In genomic region chr6:116268589-116269293, GRCh38 we compare ENCODE assay signal across 8 cellular contexts. TPM values are rescaled to one million over a fixed set of nuclear protein-coding genes. Genes with fewer than 3 reads are reported as not detected.
A peak's percentile ranks its signal among the peaks of the same experiment; 100 is the strongest.
DNase-seq lines count a peak whose midpoint lies in the region; ATAC-seq, FAIRE-seq and TF ChIP-seq lines count a peak whose summit lies in the region.

No MANE protein-coding gene starts in this region.

- FAIRE-seq in A204.1 (lab: Jason Lieb, UNC) (peak; percentile 98), endothelial cell of umbilical vein (lab: Jason Lieb, UNC) (peak; percentile 83)

- intact Hi-C loops in endothelial cell of umbilical vein (cut with micrococcal nuclease) = loop anchor here (1.0 to 5.0 kb wide), 5 partner anchors 50 to 699 kb away; no protein-coding TSS in a partner anchor

- no peaks in the 10 kb centered on the region for H3K27me3 Mint-ChIP-seq in naive B cell

- H3K4me1 ChIP-seq in MM.1S (ENCODE audit: low read length) = no peaks in the 10 kb centered on the region
- no peaks in the 10 kb centered on the region for H3K4me1 ChIP-seq in endothelial cell of umbilical vein (ENCODE audit: control insufficient read depth, extremely low read depth, insufficient read depth, low read length)

- CTCF ChIA-PET in HEK293T (lab: Yijun Ruan, JAX) (interaction anchor here (0.6 to 1.8 kb wide), 25 partner anchors 9 to 503 kb away, joined by 3 to 29 read pairs (median 4); partner anchors contain the start of genes CALHM4, RWDD1, TSPYL1 and TSPYL4), endothelial cell of umbilical vein (lab: Charles Lee) (interaction anchor here (0.7 to 7.7 kb wide), 62 partner anchors 8 to 700 kb away, joined by 3 to 170 read pairs (median 5); partner anchors contain the start of genes CALHM4, CALHM5, DSE and FAM162B)

- no TSS peak for BruUV-seq in endothelial cell of umbilical vein (replicated peaks; lab: Mats Ljungman, UMichigan)

- H3K9me1 ChIP-seq in endothelial cell of umbilical vein (replicated peaks; ENCODE audit: control insufficient read depth, extremely low read depth, insufficient read depth, low read length) = no peaks in the 10 kb centered on the region

- H3K27ac ChIP-seq in MM.1S (ENCODE audit: low read length) = no peak overlapping the region
- no peak overlapping the region for H3K27ac ChIP-seq in endothelial cell of umbilical vein (ENCODE audit: insufficient read depth, low read depth, low read length)

- H3K36me3 ChIP-seq in MM.1S (replicated peaks; ENCODE audit: insufficient read depth, low read length) = no peaks in the 10 kb centered on the region
- no peaks in the 10 kb centered on the region for H3K36me3 ChIP-seq in endothelial cell of umbilical vein (ENCODE audit: control insufficient read depth in 2 of 2, extremely low read depth in 1 of 2, insufficient read depth in 2 of 2, low read length in 2 of 2)

- DNase-seq in GM12864 (ENCODE audit: low read depth) = peak; percentile 42
- DNase-seq in HEK293T (ENCODE audit: extremely low spot score) = peak; percentile 65
- peak; percentile 77 for DNase-seq in MM.1S
- DNase-seq in SHP77 (lab: John Stamatoyannopoulos, UW) = peak; percentile 64 to 72
- peak; percentile 82 for DNase-seq in endothelial cell of umbilical vein (ENCODE audit: low read depth, low spot score)
- DNase-seq in naive B cell = peak; percentile 30
- DNase-seq in NK-92 (lab: John Stamatoyannopoulos, UW; ENCODE audit: unreplicated experiment) = no peak

- TF ChIP-seq POLR2A in endothelial cell of umbilical vein (IDR thresholded peaks at IDR 0.05; ENCODE audit: low read depth, low read length) = no peak

- H4K20me1 ChIP-seq in MM.1S (ENCODE audit: insufficient read depth, low read length) (no peaks in the 10 kb centered on the region), endothelial cell of umbilical vein (replicated peaks; ENCODE audit: control insufficient read depth, extremely low read depth, insufficient read depth, low read length) (no peaks in the 10 kb centered on the region)

- H3K36me3 Mint-ChIP-seq in naive B cell = peaks cover 0 to 17% of the 10 kb centered on the region in 2 donors

- H3K9me2 ChIP-seq in MM.1S (replicated peaks; ENCODE audit: insufficient read depth, low read length) = no peaks in the 10 kb centered on the region

- H3K9me3 ChIP-seq in MM.1S (replicated peaks; ENCODE audit: insufficient read depth, low read length) (no peaks in the 10 kb centered on the region), endothelial cell of umbilical vein (replicated peaks; ENCODE audit: control insufficient read depth, insufficient read depth, low read length) (no peaks in the 10 kb centered on the region)

- H3F3A ChIP-seq in MM.1S (ENCODE audit: insufficient read depth, low read length) = no peaks in the 10 kb centered on the region

- H3K79me2 ChIP-seq in MM.1S (ENCODE audit: low read length) = no peaks in the 10 kb centered on the region
- H3K79me2 ChIP-seq in endothelial cell of umbilical vein (ENCODE audit: control insufficient read depth, insufficient read depth, low read length) = no peaks in the 10 kb centered on the region

- peaks cover 11 to 36% (median 23%) of the 10 kb centered on the region in 3 donors for H3K4me1 Mint-ChIP-seq in naive B cell

- peak; percentile 63 for TF ChIP-seq CTCF in GM12864 (IDR thresholded peaks at IDR 0.05; ENCODE audit: low read depth, low read length, missing control alignments)
- TF ChIP-seq CTCF in MM.1S (IDR thresholded peaks at IDR 0.05; ENCODE audit: low read length) = peak; percentile 89
- TF ChIP-seq CTCF in endothelial cell of umbilical vein (IDR thresholded peaks at IDR 0.05; ENCODE audit: extremely low read depth in 1 of 2, insufficient read depth in 1 of 2, low read depth in 1 of 2, low read length in 2 of 2) = peak; percentile 63 to 68

- H3K9ac ChIP-seq in MM.1S (ENCODE audit: low read length) (no peak overlapping the region), endothelial cell of umbilical vein (replicated peaks; ENCODE audit: extremely low read depth, insufficient read depth, low read length) (no peak overlapping the region)

- H3K4me3 ChIP-seq in GM12864 (ENCODE audit: low read depth, low read length) (no peak overlapping the region), MM.1S (ENCODE audit: low read length) (no peak overlapping the region), endothelial cell of umbilical vein (replicated peaks in 1 of 3; ENCODE audit: insufficient read depth in 1 of 3, low read depth in 1 of 3, low read length in 3 of 3) (no peak overlapping the region)

- peak overlapping the region in 1 of 6 donors; percentile 18 for H3K27ac Mint-ChIP-seq in naive B cell

- H3K4me3 Mint-ChIP-seq in naive B cell = no peak overlapping the region

- dilution Hi-C loops in endothelial cell of umbilical vein (cut with MboI; ENCODE audit: extremely low pct_ligation_motif_present, low sequenced_read_pairs) = no loop called here

- H3K27me3 ChIP-seq in MM.1S (replicated peaks; ENCODE audit: insufficient read depth, low read length) (no peaks in the 10 kb centered on the region), endothelial cell of umbilical vein (ENCODE audit: control insufficient read depth in 2 of 2, insufficient read depth in 2 of 2, low read length in 2 of 2) (no peaks in the 10 kb centered on the region)

- ATAC-seq in naive B cell (ENCODE audit: low read depth in 2 of 2) = peak; percentile 72 to 80

- H3K4me2 ChIP-seq in MM.1S (ENCODE audit: low read depth, low read length) (no peak overlapping the region), endothelial cell of umbilical vein (ENCODE audit: insufficient read depth, low read length) (no peak overlapping the region)

- H2AFZ ChIP-seq in MM.1S (ENCODE audit: low read length) = no peak overlapping the region
- no peak overlapping the region for H2AFZ ChIP-seq in endothelial cell of umbilical vein (ENCODE audit: low read depth, low read length)

- H3K9me3 Mint-ChIP-seq in naive B cell = peaks cover 0 to 7% (median 5%) of the 10 kb centered on the region in 7 donors

- POLR2A ChIA-PET in HEK293T (lab: Yijun Ruan, JAX) (interaction anchor here (0.6 to 2.4 kb wide), 5 partner anchors 9 to 245 kb away, joined by 3 to 18 read pairs (median 5); partner anchors contain the start of genes CALHM5, TSPYL1 and TSPYL4), endothelial cell of umbilical vein (lab: Charles Lee) (interaction anchor here (0.6 to 1.1 kb wide), 4 partner anchors 10 to 15 kb away, joined by 3 to 8 read pairs (median 4); partner anchors contain the start of genes TSPYL1 and TSPYL4)

TF ChIP-seq in HEK293T, 16 proteins besides CTCF, POLR2A, EP300 and RAD21:
- TF ChIP-seq ARNT (IDR thresholded peaks at IDR 0.05) = no peak
- peak; percentile 31; the same call in 1 of the 2 replicates for TF ChIP-seq CTBP1 (IDR thresholded peaks at IDR 0.05; ENCODE audit: borderline replicate concordance)
- no peak for TF ChIP-seq SUZ12 (IDR thresholded peaks at IDR 0.05)
- no peak for TF ChIP-seq SP1 (IDR thresholded peaks at IDR 0.05)
- no peak for TF ChIP-seq PKNOX1 (IDR thresholded peaks at IDR 0.05)

TF ChIP-seq in endothelial cell of umbilical vein, 7 proteins besides CTCF, POLR2A, EP300 and RAD21:
- no peak for TF ChIP-seq MAX (IDR thresholded peaks at IDR 0.05; ENCODE audit: insufficient read depth, insufficient read length)
- TF ChIP-seq POLR2AphosphoS5 (IDR thresholded peaks at IDR 0.05; ENCODE audit: insufficient read depth, low read depth, low read length) = no peak
- no peak for TF ChIP-seq MYC (IDR thresholded peaks at IDR 0.05; ENCODE audit: low read depth, low read length)
- TF ChIP-seq EZH2 (IDR thresholded peaks at IDR 0.05; ENCODE audit: borderline replicate concordance, low read depth, low read length, severe bottlenecking) = no peak
- peak; percentile 66 for TF ChIP-seq GATA2 (IDR thresholded peaks at IDR 0.05; ENCODE audit: insufficient read depth, insufficient read length, low read depth, low read length)
- TF ChIP-seq JUN (IDR thresholded peaks at IDR 0.05; ENCODE audit: borderline replicate concordance, insufficient read depth, insufficient read length, low read depth) = no peak
- no peak for TF ChIP-seq FOS (IDR thresholded peaks at IDR 0.05; ENCODE audit: borderline replicate concordance, insufficient read depth, low read length)

RNA-seq across cellular contexts. Expression of gene TSPYL1, which starts 11.0 kb away (rescaled TPM):
- 54.5 and 57.3 TPM in 2 replicates for total RNA-seq in endothelial cell of umbilical vein
- polyA plus RNA-seq in endothelial cell of umbilical vein = 28.7 and 32.1 TPM in 2 replicates
- polyA plus RNA-seq in endothelial cell of umbilical vein (2011; cell fraction: cytosol; rRNA removed) = 22.7 and 22.8 TPM in 2 replicates
- 16.6 and 18.5 TPM in 2 replicates for polyA plus RNA-seq in endothelial cell of umbilical vein (2011; cell fraction: nucleus; rRNA removed)
- polyA plus RNA-seq in endothelial cell of umbilical vein (2012) = 30.1 and 38.2 TPM in 2 replicates
- polyA minus RNA-seq in endothelial cell of umbilical vein = 94.4 and 108 TPM in 2 replicates
- 47.3 TPM for polyA minus RNA-seq in endothelial cell of umbilical vein (2011; cell fraction: cytosol; rRNA and poly(A)+ RNA removed)
- 22.3 and 26.4 TPM in 2 replicates for polyA minus RNA-seq in endothelial cell of umbilical vein (2011; cell fraction: nucleus; rRNA and poly(A)+ RNA removed)
- polyA plus RNA-seq in naive B cell (ENCODE audit: low read depth in 6 of 6) = 10 to 100 TPM; 51.5 to 94.2 (median 68.1) TPM

RNA-seq across cellular contexts. Expression of gene TSPYL4, which starts 14.9 kb away (rescaled TPM):
- 24.5 and 34.4 TPM in 2 replicates for total RNA-seq in endothelial cell of umbilical vein
- polyA plus RNA-seq in endothelial cell of umbilical vein (43.1 and 45.5 TPM in 2 replicates), naive B cell (ENCODE audit: low read depth in 6 of 6) (10 to 100 TPM; 11.6 to 17.8 (median 14.4) TPM)
- 27.5 and 32.1 TPM in 2 replicates for polyA plus RNA-seq in endothelial cell of umbilical vein (2011; cell fraction: cytosol; rRNA removed)
- polyA plus RNA-seq in endothelial cell of umbilical vein (2011; cell fraction: nucleus; rRNA removed) = 75.8 and 97.1 TPM in 2 replicates
- polyA plus RNA-seq in endothelial cell of umbilical vein (2012) = 16.1 and 18.4 TPM in 2 replicates
- polyA minus RNA-seq in endothelial cell of umbilical vein = 57.3 and 61.9 TPM in 2 replicates
- 3.1 TPM for polyA minus RNA-seq in endothelial cell of umbilical vein (2011; cell fraction: cytosol; rRNA and poly(A)+ RNA removed)
- polyA minus RNA-seq in endothelial cell of umbilical vein (2011; cell fraction: nucleus; rRNA and poly(A)+ RNA removed) = 30.5 and 40.3 TPM in 2 replicates
